16 cellular contexts compared by ENCODE assay signal in the genomic region with DNA sequence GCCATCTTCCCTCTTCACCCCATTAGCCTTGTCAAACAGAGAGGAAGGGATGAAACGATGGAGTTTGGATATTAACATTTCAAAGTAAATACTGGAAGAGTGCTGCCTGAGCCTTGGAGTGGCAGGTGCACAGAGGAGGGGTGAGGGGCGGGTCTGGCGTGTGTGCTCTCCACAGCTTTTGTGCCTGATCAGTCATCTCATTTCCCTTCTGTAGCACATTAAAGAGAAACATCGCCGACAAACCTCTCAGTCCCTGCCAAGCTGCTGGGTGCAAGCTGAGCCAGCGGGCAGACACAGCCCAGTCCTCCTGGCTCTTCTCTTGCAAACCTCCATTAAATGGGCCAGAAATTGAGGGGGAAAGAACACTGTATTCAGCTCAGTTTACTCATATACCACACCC.
A peak's percentile ranks its signal among the peaks of the same experiment; 100 is the strongest.
DNase-seq lines count a peak whose midpoint lies in the region; ATAC-seq and TF ChIP-seq lines count a peak whose summit lies in the region.
"Had no signal": no experiment of that assay in that cellular context is flagged by ENCODE, and none has a peak within 500 bp of the region (broad histone marks: within the 10 kb centered on the region; RNA-seq: fewer than 3 reads in every experiment).

No MANE protein-coding gene starts in this region.

- H3K9me3 ChIP-seq in gastroesophageal sphincter = no peaks in the 10 kb centered on the region
- H3K9me3 ChIP-seq: adrenal gland, gastrocnemius medialis, SK-N-SH had no signal

- peaks cover 0 to 6% (median 0%) of the 10 kb centered on the region in 3 donors for H3K4me1 ChIP-seq in gastroesophageal sphincter
- H3K4me1 ChIP-seq: adrenal gland had no signal

- DNase-seq in DMS53 treated with DMSO at 0.1 percent for 48 hours (lab: John Stamatoyannopoulos, UW; ENCODE audit: unreplicated experiment) (peak; percentile 75), NCI-H146 (lab: John Stamatoyannopoulos, UW) (peak; percentile 85), NCI-H526 treated with DMSO at 0.1 percent for 48 hours (lab: John Stamatoyannopoulos, UW) (peak; percentile 52), iPS-NIHi7 (ENCODE audit: extremely low spot score) (no peak), germinal center (ENCODE audit: low spot score) (no peak), islet precursor cell (no peak), 8988T (no peak)
- DNase-seq: activated CD4-positive, alpha-beta memory T cell treated with anti-CD3 and anti-CD28 coated beads for 36 hours; adrenal gland; cerebellar nuclear complex; gastrocnemius medialis; MV-4-11; retina; SK-N-SH had no signal

- peaks cover 39% of the 10 kb centered on the region for H3K27me3 ChIP-seq in gastroesophageal sphincter
- H3K27me3 ChIP-seq: gastrocnemius medialis had no signal

- TF ChIP-seq CTCF in gastroesophageal sphincter (IDR thresholded peaks at IDR 0.05) = no peak

- peak; percentile 43 for ATAC-seq in gastroesophageal sphincter
- ATAC-seq: natural killer cell treated with Interleukin-12 subunit alpha and Interleukin-12 subunit beta and Interleukin-15 and Interleukin-18, amount 100 ng/mL, for 72 hours had no signal

- H3K27ac ChIP-seq in gastroesophageal sphincter = peak overlapping the region in 1 of 4 donors; percentile 31
- H3K27ac ChIP-seq: adrenal gland had no signal

- TF ChIP-seq EP300 in gastroesophageal sphincter (IDR thresholded peaks at IDR 0.05) = no peak

- H3K36me3 ChIP-seq in gastroesophageal sphincter = no peaks in the 10 kb centered on the region
- H3K36me3 ChIP-seq: adrenal gland, gastrocnemius medialis had no signal

- WGBS in gastroesophageal sphincter (ENCODE audit: low coverage in 1 of 2), 2 donors = 0 to 17% methylated on average over 1 to 2 of the region's 6 CpGs

- no peak overlapping the region for H3K4me3 ChIP-seq in gastroesophageal sphincter
- H3K4me3 ChIP-seq: adrenal gland, gastrocnemius medialis had no signal

- no peak for TF ChIP-seq POLR2A in gastroesophageal sphincter (IDR thresholded peaks at IDR 0.05)

Comparison
In these comparisons a context has a peak if more than half of its experiments do, and no peak if none do; other contexts are left out.
1. DNase-seq: peak in DMS53 treated with DMSO at 0.1 percent for 48 hours (single experiment), NCI-H146 (single experiment) and NCI-H526 treated with DMSO at 0.1 percent for 48 hours (single experiment); none in iPS-NIHi7 (single experiment), germinal center (single experiment), islet precursor cell (single experiment) and 8988T (single experiment).